ENCODE assay signal across 12 cellular contexts in the genomic region with DNA sequence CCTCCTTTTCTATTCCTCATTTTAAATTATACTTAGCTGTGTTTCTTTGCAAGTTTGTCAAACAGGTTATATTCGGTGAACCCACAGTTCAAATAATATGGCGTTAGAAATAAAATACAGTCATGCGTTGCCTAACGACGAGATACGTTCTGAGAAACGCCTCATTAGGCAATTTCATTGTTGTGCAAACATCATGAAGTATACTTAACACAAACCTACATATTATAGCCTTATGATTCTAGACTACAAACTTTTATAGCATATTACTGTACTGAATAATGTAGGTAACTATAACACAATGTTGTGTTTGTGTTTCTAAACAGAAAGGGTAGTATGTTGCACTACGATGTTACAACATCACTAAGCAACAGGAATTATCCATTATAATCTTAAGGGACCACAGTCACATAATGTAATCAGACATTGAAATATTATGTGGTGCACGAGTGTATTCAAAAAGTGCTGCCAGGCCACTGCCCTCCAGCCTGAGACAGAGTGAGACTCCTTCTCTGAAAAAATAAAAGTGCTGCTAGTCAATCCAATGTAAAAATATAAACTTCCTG. TPM values are rescaled to one million over a fixed set of nuclear protein-coding genes. Genes with fewer than 3 reads are reported as not detected.
DNase-seq lines count a peak whose midpoint lies in the region; ATAC-seq and TF ChIP-seq lines count a peak whose summit lies in the region.
"Had no signal": no experiment of that assay in that cellular context is flagged by ENCODE, and none has a peak within 500 bp of the region (broad histone marks: within the 10 kb centered on the region; RNA-seq: fewer than 3 reads in every experiment).

No MANE protein-coding gene starts in this region.

- POLR2A ChIA-PET in naive thymus-derived CD4-positive, alpha-beta T cell (lab: Charles Lee): no interaction called here

- peaks cover 17 to 52% (median 41%) of the 10 kb centered on the region in 7 donors for H3K4me1 Mint-ChIP-seq in naive thymus-derived CD4-positive, alpha-beta T cell

- H3K4me1 ChIP-seq in ascending aorta: peaks cover 5 to 19% of the 10 kb centered on the region in 2 donors
- peaks cover 11 to 17% of the 10 kb centered on the region in 2 donors for H3K4me1 ChIP-seq in naive thymus-derived CD4-positive, alpha-beta T cell (ENCODE audit: control insufficient read depth in 2 of 2, insufficient read depth in 2 of 2, low read length in 2 of 2)
- H3K4me1 ChIP-seq: parathyroid adenoma had no signal

- H3K36me3 Mint-ChIP-seq in naive thymus-derived CD4-positive, alpha-beta T cell: no peaks in the 10 kb centered on the region

- DNase-seq in DMS153 treated with DMSO at 0.1 percent for 48 hours (lab: John Stamatoyannopoulos, UW; ENCODE audit: unreplicated experiment) (peak; percentile 66), NCI-H1105 (lab: John Stamatoyannopoulos, UW) (peak; percentile 37), ascending aorta (ENCODE audit: low spot score in 2 of 2) (no peak), MG63 (no peak), cerebellum (ENCODE audit: low spot score) (no peak)
- DNase-seq in naive thymus-derived CD4-positive, alpha-beta T cell: no peak
- no peak for DNase-seq in stimulated activated CD4-positive, alpha-beta T cell treated with anti-CD3 and anti-CD28 coated beads, Interleukin-4, amount 100 ng/mL, for 1 hour
- DNase-seq: activated CD8-positive, alpha-beta memory T cell treated with anti-CD3 and anti-CD28 coated beads, Interleukin-2, amount 50 U/mL, for 48 hours; H9; NCI-H1694 treated with DMSO at 0.1 percent for 48 hours had no signal

- H3K9me3 ChIP-seq in ascending aorta (no peaks in the 10 kb centered on the region), MG63 (no peaks in the 10 kb centered on the region)
- no peaks in the 10 kb centered on the region for H3K9me3 ChIP-seq in naive thymus-derived CD4-positive, alpha-beta T cell (ENCODE audit: control insufficient read depth in 2 of 3, low read length in 3 of 3)

- H3K4me3 Mint-ChIP-seq in naive thymus-derived CD4-positive, alpha-beta T cell: peak overlapping the region in 5 of 10 donors; percentile 2 to 100 (median 95)
- H3K4me3 Mint-ChIP-seq: H9 had no signal

- no peaks in the 10 kb centered on the region for H3K36me3 ChIP-seq in ascending aorta
- no peaks in the 10 kb centered on the region for H3K36me3 ChIP-seq in naive thymus-derived CD4-positive, alpha-beta T cell (ENCODE audit: control insufficient read depth in 2 of 3, insufficient read depth in 3 of 3, low read length in 3 of 3)
- peaks cover under 1% of the 10 kb centered on the region for H3K36me3 ChIP-seq in MG63

- CTCF ChIA-PET in naive thymus-derived CD4-positive, alpha-beta T cell (lab: Charles Lee): no interaction called here

- peak overlapping the region in 1 of 2 donors; percentile 27 for H3K4me3 ChIP-seq in ascending aorta
- no peak overlapping the region for H3K4me3 ChIP-seq in naive thymus-derived CD4-positive, alpha-beta T cell (ENCODE audit: low read length)
- H3K4me3 ChIP-seq in MG63: no peak overlapping the region; the same call in 1 of the 2 replicates

- H3K27me3 ChIP-seq in ascending aorta (no peaks in the 10 kb centered on the region), MG63 (no peaks in the 10 kb centered on the region)
- H3K27me3 ChIP-seq in naive thymus-derived CD4-positive, alpha-beta T cell (ENCODE audit: control insufficient read depth in 2 of 2, insufficient read depth in 2 of 2, low read length in 2 of 2): no peaks in the 10 kb centered on the region

- TF ChIP-seq CTCF in ascending aorta (IDR thresholded peaks at IDR 0.05): no peak

- intact Hi-C loops in ascending aorta (cut with DNase I): loop anchor here (5.0 to 10.0 kb wide), 2 partner anchors 1151 to 1604 kb away; a partner anchor contains a TSS
- intact Hi-C loops in naive thymus-derived CD4-positive, alpha-beta T cell (cut with micrococcal nuclease): loop anchor here (5.0 to 10.0 kb wide), 9 partner anchors 64 to 1606 kb away; a partner anchor contains a TSS

- no peak for ATAC-seq in naive thymus-derived CD4-positive, alpha-beta T cell
- ATAC-seq in HG03025 (IDR thresholded peaks at IDR 0.05; ENCODE audit: low FRiP score, unreplicated experiment): no peak

- H3K27ac Mint-ChIP-seq in naive thymus-derived CD4-positive, alpha-beta T cell: peak overlapping the region in 5 of 9 donors; percentile 38 to 73 (median 46)

- no peaks in the 10 kb centered on the region for H3K9me3 Mint-ChIP-seq in naive thymus-derived CD4-positive, alpha-beta T cell
- H3K9me3 Mint-ChIP-seq: H9 had no signal

- peaks cover 0 to 15% (median 6%) of the 10 kb centered on the region in 5 donors for H3K27me3 Mint-ChIP-seq in naive thymus-derived CD4-positive, alpha-beta T cell

- H3K27ac ChIP-seq in ascending aorta: peak overlapping the region; percentile 42 to 95
- H3K27ac ChIP-seq in naive thymus-derived CD4-positive, alpha-beta T cell (ENCODE audit: low read depth, low read length): no peak overlapping the region
- H3K27ac ChIP-seq: parathyroid adenoma had no signal

RNA-seq across cellular contexts. Expression of a gene that starts 3.0 kb away (rescaled TPM):
- total RNA-seq in ascending aorta (2.4 TPM), cerebellum (21.7 TPM)
- total RNA-seq in naive thymus-derived CD4-positive, alpha-beta T cell: 10 to 100 TPM in 3 of 5 experiments, 1 to 10 TPM in 2; 4.4 to 53.6 (median 11.3) TPM
- polyA plus RNA-seq in naive thymus-derived CD4-positive, alpha-beta T cell: 10 to 100 TPM in 1 of 2 donors, 1 to 10 TPM in 1; 5.6 to 11.7 TPM
- 10.7 and 17.7 TPM in 2 replicates for total RNA-seq in MG63 (2014; rRNA removed; shearing (Covaris generic); ENCODE audit: low replicate concordance)

Comparison
In these comparisons a context has a peak if more than half of its experiments do, and no peak if none do; other contexts are left out.
1. DNase-seq: peak in DMS153 treated with DMSO at 0.1 percent for 48 hours (single experiment) and NCI-H1105 (single experiment); none in ascending aorta (0 of 2), naive thymus-derived CD4-positive, alpha-beta T cell (0 of 9), MG63 (single experiment), stimulated activated CD4-positive, alpha-beta T cell treated with anti-CD3 and anti-CD28 coated beads, Interleukin-4, amount 100 ng/mL, for 1 hour (single experiment) and cerebellum (single experiment).